In genomic region chr7:113936535-113936934, GRCh38 we compare ENCODE assay signal across 22 cellular contexts. TPM values are rescaled to one million over a fixed set of nuclear protein-coding genes. Genes with fewer than 3 reads are reported as not detected.
"Had no signal": no experiment of that assay in that cellular context is flagged by ENCODE, and none has a peak within 500 bp of the region (broad histone marks: within the 10 kb centered on the region; RNA-seq: fewer than 3 reads in every experiment).

No MANE protein-coding gene starts in this region.

- ATAC-seq: activated CD8-positive, alpha-beta memory T cell treated with anti-CD3 and anti-CD28 coated beads, Interleukin-2, amount 10 ng/mL, durations not matched to agents 7 days and 5 days; K562 had no signal

- H3K4me2 ChIP-seq: PC-9 had no signal

- H2AFZ ChIP-seq: PC-9 had no signal

- DNase-seq: activated B cell treated with CpG ODN at 0.5 μM for 24 hours; activated CD4-positive, alpha-beta T cell treated with anti-CD3 and anti-CD28 coated beads for 1 hour; activated CD4-positive, alpha-beta T cell treated with anti-CD3 and anti-CD28 coated beads, Interleukin-2, amount 10 ng/mL, durations not matched to agents 24 days and 14 days; activated CD4-positive, alpha-beta T cell treated with anti-CD3 and anti-CD28 coated beads, Interleukin-2, amount 50 U/mL, for 48 hours; activated CD8-positive, alpha-beta memory T cell treated with anti-CD3 and anti-CD28 coated beads, Interleukin-2, amount 10 ng/mL, durations not matched to agents 7 days and 5 days; activated effector memory CD4-positive, alpha-beta T cell treated with Interleukin-2 at 50 U/mL for 16 hours; activated naive CD4-positive, alpha-beta T cell treated with Interleukin-2 at 50 U/mL for 16 hours; activated T-cell treated with anti-CD3 and anti-CD28 coated beads, Interleukin-2, amount 50 U/mL, for 24 hours; amygdala; Karpas-422; MM.1S; NCI-H1105; NCI-H1436; NCI-H187; NCI-H2081; NCI-H510A treated with DMSO at 0.1 percent for 48 hours; NCI-H69; PC-9; SHP77 treated with DMSO at 0.1 percent for 48 hours had no signal

- H3K4me3 ChIP-seq: K562, PC-9 had no signal

- H3K27ac ChIP-seq: PC-9 had no signal

RNA-seq across cellular contexts. Expression of gene PPP1R3A, which starts 17.7 kb away (rescaled TPM):
- total RNA-seq: activated B cell treated with CpG ODN at 0.5 μM for 24 hours; activated CD4-positive, alpha-beta T cell treated with anti-CD3 and anti-CD28 coated beads, Interleukin-2, amount 10 ng/mL, durations not matched to agents 24 days and 14 days; activated CD8-positive, alpha-beta memory T cell treated with anti-CD3 and anti-CD28 coated beads, Interleukin-2, amount 10 ng/mL, durations not matched to agents 7 days and 5 days; activated T-helper 1 cell treated with anti-CD3 and anti-CD28 coated beads, Interleukin-12 subunit alpha, Interleukin-12 subunit beta, Interleukin-2, Interleukin-4 antibody, amounts not matched to agents 30 ng/mL and 10 ng/mL and 1 ng/mL, durations not matched to agents 14 hours and 24 hours and 36 hours; K562; PC-9; SK-MEL-5 had no signal
